In genomic region chr1:213418268-213419068, GRCh38 we compare ENCODE assay signal across 1 cellular context.
TF ChIP-seq lines count a peak whose summit lies in the region.

No MANE protein-coding gene starts in this region.

TF ChIP-seq in K562, 482 proteins besides CTCF, POLR2A, EP300 and RAD21 (continued from another document):
- TF ChIP-seq, protein P1, sequence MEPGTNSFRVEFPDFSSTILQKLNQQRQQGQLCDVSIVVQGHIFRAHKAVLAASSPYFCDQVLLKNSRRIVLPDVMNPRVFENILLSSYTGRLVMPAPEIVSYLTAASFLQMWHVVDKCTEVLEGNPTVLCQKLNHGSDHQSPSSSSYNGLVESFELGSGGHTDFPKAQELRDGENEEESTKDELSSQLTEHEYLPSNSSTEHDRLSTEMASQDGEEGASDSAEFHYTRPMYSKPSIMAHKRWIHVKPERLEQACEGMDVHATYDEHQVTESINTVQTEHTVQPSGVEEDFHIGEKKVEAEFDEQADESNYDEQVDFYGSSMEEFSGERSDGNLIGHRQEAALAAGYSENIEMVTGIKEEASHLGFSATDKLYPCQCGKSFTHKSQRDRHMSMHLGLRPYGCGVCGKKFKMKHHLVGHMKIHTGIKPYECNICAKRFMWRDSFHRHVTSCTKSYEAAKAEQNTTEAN (CRISPR knock-in tag; IDR thresholded peaks at IDR 0.05), result no peak
TF ChIP-seq in K562: peak in this region for 0.
